25 cellular contexts compared by ENCODE assay signal in the genomic region with DNA sequence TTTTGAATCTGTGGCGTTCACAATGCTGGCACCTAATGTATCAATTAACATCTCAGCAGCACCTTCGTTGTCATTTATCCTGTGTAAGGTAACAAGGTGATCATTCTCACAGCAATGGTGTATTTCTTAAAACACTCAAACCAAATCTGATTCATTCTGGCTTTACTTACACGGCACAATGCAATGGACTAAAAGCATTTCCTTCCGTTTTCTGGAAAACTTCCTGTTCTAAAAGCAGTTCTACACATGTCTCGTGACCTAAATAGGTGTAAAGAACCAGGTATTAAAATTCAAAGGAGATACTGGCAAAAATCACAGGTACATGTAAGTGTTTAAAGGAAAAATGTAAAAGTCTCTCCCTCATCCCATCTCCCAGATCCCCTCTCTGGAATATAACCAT.
"Had no signal": no experiment of that assay in that cellular context is flagged by ENCODE, and none has a peak within 500 bp of the region (broad histone marks: within the 10 kb centered on the region; RNA-seq: fewer than 3 reads in every experiment).

No MANE protein-coding gene starts in this region.

- H3K27ac Mint-ChIP-seq: activated CD4-positive, alpha-beta memory T cell treated with anti-CD3 and anti-CD28 coated beads, Interleukin-2, amount 10 ng/mL, durations not matched to agents 7 days and 5 days; activated CD4-positive, alpha-beta T cell treated with anti-CD3 and anti-CD28 coated beads for 36 hours; activated naive CD4-positive, alpha-beta T cell treated with anti-CD3 and anti-CD28 coated beads, Interleukin-2, amount 10 ng/mL, durations not matched to agents 7 days and 5 days; activated naive CD8-positive, alpha-beta T cell treated with anti-CD3 and anti-CD28 coated beads for 36 hours; activated T-helper 17 cell treated with anti-CD3 and anti-CD28 coated beads, Interleukin-2, amount 50 U/mL, for 72 hours; T-helper 1 cell treated with Interleukin-12 subunit alpha and Interleukin-12 subunit beta and Interleukin-4 antibody, amounts not matched to agents 30 μg/mL and 1 μg/mL, for 36 hours had no signal

- H3K4me2 ChIP-seq: KMS-11 had no signal

- H3K27ac ChIP-seq: brain microvascular endothelial cell, cardiac muscle cell, KMS-11 had no signal

- ATAC-seq: activated CD4-positive, alpha-beta T cell treated with anti-CD3 and anti-CD28 coated beads for 36 hours; activated T-cell treated with anti-CD3 and anti-CD28 coated beads, Interleukin-2, amount 50 U/mL, for 4 hours; activated T-helper 17 cell treated with anti-CD3 and anti-CD28 coated beads, Interleukin-2, amount 50 U/mL, for 72 hours had no signal

- H3K27me3 Mint-ChIP-seq: activated CD4-positive, alpha-beta memory T cell treated with anti-CD3 and anti-CD28 coated beads, Interleukin-2, amount 10 ng/mL, durations not matched to agents 7 days and 5 days; activated CD4-positive, alpha-beta T cell treated with anti-CD3 and anti-CD28 coated beads for 36 hours; activated naive CD4-positive, alpha-beta T cell treated with anti-CD3 and anti-CD28 coated beads, Interleukin-2, amount 10 ng/mL, durations not matched to agents 7 days and 5 days; activated naive CD8-positive, alpha-beta T cell treated with anti-CD3 and anti-CD28 coated beads for 36 hours; activated T-helper 17 cell treated with anti-CD3 and anti-CD28 coated beads, Interleukin-2, amount 50 U/mL, for 72 hours had no signal

- H3K9ac ChIP-seq: KMS-11 had no signal

- H3K27me3 ChIP-seq: brain microvascular endothelial cell, cardiac muscle cell had no signal

- H3K9me3 Mint-ChIP-seq: activated CD4-positive, alpha-beta memory T cell treated with anti-CD3 and anti-CD28 coated beads, Interleukin-2, amount 10 ng/mL, durations not matched to agents 7 days and 5 days; activated naive CD4-positive, alpha-beta T cell treated with anti-CD3 and anti-CD28 coated beads, Interleukin-2, amount 10 ng/mL, durations not matched to agents 7 days and 5 days; activated naive CD8-positive, alpha-beta T cell treated with anti-CD3 and anti-CD28 coated beads for 36 hours; activated T-cell treated with anti-CD3 and anti-CD28 coated beads, Interleukin-2, amount 50 U/mL, for 4 hours; activated T-helper 17 cell treated with anti-CD3 and anti-CD28 coated beads, Interleukin-2, amount 50 U/mL, for 72 hours; T-helper 1 cell treated with Interleukin-12 subunit alpha and Interleukin-12 subunit beta and Interleukin-4 antibody, amounts not matched to agents 30 μg/mL and 1 μg/mL, for 36 hours had no signal

- H3K4me3 Mint-ChIP-seq: activated CD4-positive, alpha-beta memory T cell treated with anti-CD3 and anti-CD28 coated beads, Interleukin-2, amount 10 ng/mL, durations not matched to agents 7 days and 5 days; activated CD4-positive, alpha-beta T cell treated with anti-CD3 and anti-CD28 coated beads for 36 hours; activated naive CD4-positive, alpha-beta T cell treated with anti-CD3 and anti-CD28 coated beads, Interleukin-2, amount 10 ng/mL, durations not matched to agents 7 days and 5 days; activated naive CD8-positive, alpha-beta T cell treated with anti-CD3 and anti-CD28 coated beads for 36 hours; activated T-cell treated with anti-CD3 and anti-CD28 coated beads, Interleukin-2, amount 50 U/mL, for 4 hours; activated T-helper 17 cell treated with anti-CD3 and anti-CD28 coated beads, Interleukin-2, amount 50 U/mL, for 72 hours; T-helper 1 cell treated with Interleukin-12 subunit alpha and Interleukin-12 subunit beta and Interleukin-4 antibody, amounts not matched to agents 30 μg/mL and 1 μg/mL, for 36 hours had no signal

- H3K4me3 ChIP-seq: cardiac muscle cell had no signal

- DNase-seq: activated CD4-positive, alpha-beta memory T cell treated with anti-CD3 and anti-CD28 coated beads, Interleukin-2, amount 10 ng/mL, durations not matched to agents 7 days and 5 days; activated CD4-positive, alpha-beta T cell treated with anti-CD3 and anti-CD28 coated beads for 36 hours; activated CD4-positive, alpha-beta T cell treated with anti-CD3 and anti-CD28 coated beads, Interleukin-2, amount 50 U/mL, for 1 hour; activated CD4-positive, CD25-positive, alpha-beta regulatory T cell; activated CD8-positive, alpha-beta memory T cell treated with anti-CD3 and anti-CD28 coated beads, Interleukin-2, amount 50 U/mL, for 4 hours; activated gamma-delta T cell treated with Interleukin-2 at 50 U/mL for 16 hours; activated naive CD4-positive, alpha-beta T cell treated with anti-CD3 and anti-CD28 coated beads, Interleukin-2, amount 10 ng/mL, durations not matched to agents 7 days and 5 days; activated naive CD8-positive, alpha-beta T cell treated with anti-CD3 and anti-CD28 coated beads for 36 hours; activated T-cell treated with anti-CD3 and anti-CD28 coated beads, Interleukin-2, amount 50 U/mL, for 4 hours; brain microvascular endothelial cell; NCI-H1092; NCI-H1417; NCI-H1694; NCI-H2029; NCI-H2107; NCI-H2171 treated with DMSO at 0.1 percent for 48 hours; NCI-H226; NCI-H526 treated with DMSO at 0.1 percent for 48 hours; NCI-H82; SHP77 treated with DMSO at 0.1 percent for 48 hours; T-helper 9 cell had no signal

- H3K4me1 Mint-ChIP-seq: activated CD4-positive, alpha-beta T cell treated with anti-CD3 and anti-CD28 coated beads for 36 hours; activated naive CD4-positive, alpha-beta T cell treated with anti-CD3 and anti-CD28 coated beads, Interleukin-2, amount 10 ng/mL, durations not matched to agents 7 days and 5 days; activated naive CD8-positive, alpha-beta T cell treated with anti-CD3 and anti-CD28 coated beads for 36 hours; activated T-helper 17 cell treated with anti-CD3 and anti-CD28 coated beads, Interleukin-2, amount 50 U/mL, for 72 hours had no signal
